ENCODE assay signal across 18 cellular contexts in the genomic region with DNA sequence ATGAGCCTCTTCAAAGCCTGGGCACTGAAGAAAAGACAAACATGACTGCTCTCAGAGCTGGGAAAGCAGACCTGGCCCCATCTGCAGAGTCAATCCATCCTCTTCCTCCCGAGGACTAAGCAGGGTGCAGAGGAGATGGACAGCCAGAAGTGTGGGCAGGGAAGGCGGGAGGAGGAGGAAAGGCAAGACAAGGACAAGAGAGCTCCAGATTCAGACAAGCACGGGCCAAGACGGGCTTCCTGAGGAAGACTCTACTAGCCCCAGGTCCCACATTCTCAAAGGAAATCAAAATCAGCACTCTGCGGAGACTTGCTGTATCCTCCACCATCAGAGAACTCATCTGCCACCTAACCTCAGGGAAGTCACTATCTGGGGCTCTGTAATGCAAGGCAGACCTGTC. TPM values are rescaled to one million over a fixed set of nuclear protein-coding genes. Genes with fewer than 3 reads are reported as not detected.
DNase-seq lines count a peak whose midpoint lies in the region; ATAC-seq and TF ChIP-seq lines count a peak whose summit lies in the region.
"Had no signal": no experiment of that assay in that cellular context is flagged by ENCODE, and none has a peak within 500 bp of the region (broad histone marks: within the 10 kb centered on the region; RNA-seq: fewer than 3 reads in every experiment).

No MANE protein-coding gene starts in this region.

- H3K27ac ChIP-seq in H9 (ENCODE audit: insufficient read length, low read depth, low read length) (no peak overlapping the region), neural progenitor cell (no peak overlapping the region), caudate nucleus (ENCODE audit: low read depth, low read length) (no peak overlapping the region), left ventricle myocardium inferior (replicated peaks) (no peak overlapping the region)
- H3K27ac ChIP-seq: 22Rv1, BLaER1, C4-2B, GM23248 had no signal

- H3K27me3 ChIP-seq in H9 (ENCODE audit: insufficient read depth, low read length) (no peaks in the 10 kb centered on the region), neural progenitor cell (no peaks in the 10 kb centered on the region), left ventricle myocardium inferior (ENCODE audit: low read depth) (peaks cover 58% of the 10 kb centered on the region)
- H3K27me3 ChIP-seq: BLaER1 had no signal

- H3K4me2 ChIP-seq in H9 (ENCODE audit: insufficient read depth, insufficient read length, low read length) (no peak overlapping the region), neural progenitor cell (peak overlapping the region; percentile 12)
- H3K4me2 ChIP-seq: BLaER1 had no signal

- no peak overlapping the region for H3K9ac ChIP-seq in H9 (ENCODE audit: extremely low read depth, insufficient read length, low read length)
- H3K9ac ChIP-seq in neural progenitor cell = no peak overlapping the region
- H3K9ac ChIP-seq: BLaER1, GM23248 had no signal

- H3K9me3 Mint-ChIP-seq in H9 = no peaks in the 10 kb centered on the region
- no peaks in the 10 kb centered on the region for H3K9me3 Mint-ChIP-seq in neural progenitor cell
- H3K9me3 Mint-ChIP-seq: CD4-positive, CD25-positive, alpha-beta regulatory T cell; CD8-positive, alpha-beta T cell had no signal

- H3K27ac Mint-ChIP-seq in H9 (no peak overlapping the region), neural progenitor cell (no peak overlapping the region)
- H3K27ac Mint-ChIP-seq: B cell; CD4-positive, CD25-positive, alpha-beta regulatory T cell; CD8-positive, alpha-beta T cell had no signal

- no peak overlapping the region for H4K91ac ChIP-seq in H9 (ENCODE audit: insufficient read length, low read depth, low read length)

- no peak overlapping the region for H2BK20ac ChIP-seq in H9 (ENCODE audit: low read depth, low read length, poor library complexity, severe bottlenecking)

- no peak overlapping the region for H3K23ac ChIP-seq in H9 (ENCODE audit: insufficient read length, low read depth, low read length)

- no peaks in the 10 kb centered on the region for H3K79me1 ChIP-seq in H9 (ENCODE audit: insufficient read depth, low read depth, low read length, poor library complexity, severe bottlenecking)

- H3K36me3 ChIP-seq in neural progenitor cell (no peaks in the 10 kb centered on the region), left ventricle myocardium inferior (no peaks in the 10 kb centered on the region)
- H3K36me3 ChIP-seq: BLaER1 had no signal

- no peak overlapping the region for H4K5ac ChIP-seq in H9 (ENCODE audit: insufficient read length, low read depth, low read length)

- no peak overlapping the region for H3T11ph ChIP-seq in H9 (ENCODE audit: low read length)

- H3K36me3 Mint-ChIP-seq in H9 (ENCODE audit: insufficient read depth in 1 of 3, low read depth in 3 of 3) = no peaks in the 10 kb centered on the region
- H3K36me3 Mint-ChIP-seq in neural progenitor cell = no peaks in the 10 kb centered on the region
- H3K36me3 Mint-ChIP-seq: CD4-positive, CD25-positive, alpha-beta regulatory T cell; CD8-positive, alpha-beta T cell had no signal

- H3K9me3 ChIP-seq in H9 (ENCODE audit: control insufficient read depth, low read depth, low read length) (no peaks in the 10 kb centered on the region), neural progenitor cell (ENCODE audit: low read depth) (no peaks in the 10 kb centered on the region), left ventricle myocardium inferior (replicated peaks) (no peaks in the 10 kb centered on the region)
- H3K9me3 ChIP-seq: BLaER1, Caco-2 had no signal

- no peak overlapping the region for H3K4me3 ChIP-seq in neural progenitor cell
- no peak overlapping the region for H3K4me3 ChIP-seq in left ventricle myocardium inferior
- H3K4me3 ChIP-seq: BLaER1, GM23248 had no signal

- intact Hi-C loops in left ventricle myocardium inferior (cut with micrococcal nuclease) = no loop called here

- H3K4ac ChIP-seq in H9 (ENCODE audit: low read depth, low read length) = no peak overlapping the region

- H2BK12ac ChIP-seq in H9 (ENCODE audit: insufficient read length, low read depth, low read length) = no peak overlapping the region

- H3K4me1 Mint-ChIP-seq in H9 = peaks cover 47 to 48% of the 10 kb centered on the region in 2 experiments
- H3K4me1 Mint-ChIP-seq in neural progenitor cell = peaks cover 30% of the 10 kb centered on the region
- H3K4me1 Mint-ChIP-seq: B cell; CD4-positive, CD25-positive, alpha-beta regulatory T cell had no signal

- no peak for TF ChIP-seq CTCF in H9 (conservative IDR thresholded peaks at IDR 0.05)
- TF ChIP-seq CTCF in neural progenitor cell (IDR thresholded peaks at IDR 0.05) = no peak
- no peak for TF ChIP-seq CTCF in left ventricle myocardium inferior (IDR thresholded peaks at IDR 0.05; ENCODE audit: borderline replicate concordance)

- no peaks in the 10 kb centered on the region for H3K23me2 ChIP-seq in H9 (ENCODE audit: insufficient read length, low read depth, low read length, poor library complexity, severe bottlenecking)

- WGBS in H9 (ENCODE audit: extremely low coverage, insufficient read length, low lambda C conversion rate) = no CpG with 5 or more reads among the region's 5 CpGs

- H3F3A ChIP-seq in neural progenitor cell (ENCODE audit: low read depth) = no peaks in the 10 kb centered on the region

- H3K14ac ChIP-seq in H9 (ENCODE audit: insufficient read depth, low read length) = no peak overlapping the region; the same call in 1 of the 2 replicates

- H3K4me1 ChIP-seq in H9 (ENCODE audit: insufficient read depth, low read length) = peaks cover 13% of the 10 kb centered on the region
- peaks cover 33% of the 10 kb centered on the region for H3K4me1 ChIP-seq in neural progenitor cell
- no peaks in the 10 kb centered on the region for H3K4me1 ChIP-seq in left ventricle myocardium inferior
- H3K4me1 ChIP-seq: Caco-2 had no signal

- no peak overlapping the region for H2AK5ac ChIP-seq in H9 (ENCODE audit: insufficient read length, low read length)

- no peak overlapping the region for H3K4me3 Mint-ChIP-seq in H9
- H3K4me3 Mint-ChIP-seq in neural progenitor cell = no peak overlapping the region
- H3K4me3 Mint-ChIP-seq: B cell; CD4-positive, CD25-positive, alpha-beta regulatory T cell; CD8-positive, alpha-beta T cell had no signal

- H2BK5ac ChIP-seq in H9 (ENCODE audit: insufficient read length, low read length) = no peak overlapping the region

- H3K56ac ChIP-seq in H9 (ENCODE audit: insufficient read length, low read depth, low read length) = no peak overlapping the region

- peak; percentile 10 for DNase-seq in H9
- DNase-seq in mucosa of gallbladder (ENCODE audit: low spot score) = peak; percentile 5
- no peak for DNase-seq in neural progenitor cell (ENCODE audit: low spot score)
- DNase-seq in caudate nucleus (lab: John Stamatoyannopoulos, UW) = no peak
- no peak for DNase-seq in left ventricle myocardium inferior
- DNase-seq: Caco-2; CD4-positive, CD25-positive, alpha-beta regulatory T cell; CD8-positive, alpha-beta T cell; DMS153; DND-41; GM23248; H7 had no signal

- no peak overlapping the region for H2BK15ac ChIP-seq in H9 (ENCODE audit: low read depth, low read length)

- H4K20me1 ChIP-seq in H9 (ENCODE audit: control insufficient read depth, insufficient read depth, insufficient read length) = no peaks in the 10 kb centered on the region
- H4K20me1 ChIP-seq in neural progenitor cell (ENCODE audit: low read depth) = no peaks in the 10 kb centered on the region

- H3K79me2 ChIP-seq in H9 (ENCODE audit: insufficient read depth, low read length) (no peaks in the 10 kb centered on the region), neural progenitor cell (ENCODE audit: low read depth) (no peaks in the 10 kb centered on the region)

- H3K27me3 Mint-ChIP-seq in H9 (ENCODE audit: low read depth) = peaks cover 12% of the 10 kb centered on the region
- H3K27me3 Mint-ChIP-seq in neural progenitor cell (ENCODE audit: insufficient read depth, low read depth) = peaks cover 20% of the 10 kb centered on the region
- H3K27me3 Mint-ChIP-seq: B cell had no signal

- peak overlapping the region; percentile 3 for H2BK120ac ChIP-seq in H9 (ENCODE audit: low read depth, low read length, poor library complexity, severe bottlenecking)

- ATAC-seq in HG03342 (IDR thresholded peaks at IDR 0.05; ENCODE audit: unreplicated experiment) = no peak
- ATAC-seq: CD8-positive, alpha-beta T cell; HCT116 had no signal

- no peak overlapping the region for H3K18ac ChIP-seq in H9 (ENCODE audit: insufficient read length, low read depth, low read length)

- no peak overlapping the region for H4K8ac ChIP-seq in H9 (replicated peaks; ENCODE audit: insufficient read length, low read depth, low read length)

- H2AFZ ChIP-seq in H9 (ENCODE audit: low read length) (no peak overlapping the region), neural progenitor cell (replicated peaks) (no peak overlapping the region)
- H2AFZ ChIP-seq: GM23248 had no signal

RNA-seq across cellular contexts. Expression of gene OPCML, which starts 28.5 kb away (rescaled TPM):
- total RNA-seq in H9 (2021) (0.46 and 0.94 TPM in 2 replicates), mucosa of gallbladder (0.09 TPM), neural progenitor cell (ENCODE audit: low replicate concordance) (0.02 and 0.03 TPM in 2 replicates), left ventricle myocardium inferior (0.63 TPM)
- total RNA-seq: B cell; Caco-2; CD4-positive, CD25-positive, alpha-beta regulatory T cell; CD8-positive, alpha-beta T cell had no signal

Comparison
In these comparisons a context has a peak if more than half of its experiments do, and no peak if none do; other contexts are left out.
1. DNase-seq: peak in H9 (single experiment) and mucosa of gallbladder (single experiment); none in neural progenitor cell (single experiment), caudate nucleus (0 of 61) and left ventricle myocardium inferior (single experiment).